In genomic region chr4:186445040-186445439, GRCh38 we compare ENCODE assay signal across 20 cellular contexts.
A peak's percentile ranks its signal among the peaks of the same experiment; 100 is the strongest.
DNase-seq lines count a peak whose midpoint lies in the region; ATAC-seq, FAIRE-seq and TF ChIP-seq lines count a peak whose summit lies in the region.
"Had no signal": no experiment of that assay in that cellular context is flagged by ENCODE, and none has a peak within 500 bp of the region (broad histone marks: within the 10 kb centered on the region; RNA-seq: fewer than 3 reads in every experiment).

No MANE protein-coding gene starts in this region.

- H3K4me2 ChIP-seq in A549: peak overlapping the region; percentile 23; the same call in 1 of the 3 replicates
- H3K4me2 ChIP-seq: BLaER1 had no signal

- CTCF ChIA-PET in A549 (lab: Yijun Ruan, JAX): interaction anchor here (0.7 kb wide), 1 partner anchor 100 kb away, joined by 3 read pairs; no protein-coding TSS in a partner anchor

- no peak for TF ChIP-seq RAD21 in A549 (conservative IDR thresholded peaks at IDR 0.05 in 1 of 2, IDR thresholded peaks at IDR 0.05 in 1 of 2)

- no peak overlapping the region for H3K4me3 ChIP-seq in A549
- no peak overlapping the region for H3K4me3 ChIP-seq in colonic mucosa
- H3K4me3 ChIP-seq: BLaER1, GM12878 had no signal

- POLR2A ChIA-PET in A549 (lab: Yijun Ruan, JAX): no interaction called here

- TF ChIP-seq POLR2A in A549 (IDR thresholded peaks at IDR 0.05; ENCODE audit: low read length): no peak

- TF ChIP-seq CTCF in A549 (IDR thresholded peaks at IDR 0.05): no peak
- no peak for TF ChIP-seq CTCF in colonic mucosa (IDR thresholded peaks at IDR 0.05)
- no peak for TF ChIP-seq CTCF in foreskin keratinocyte (conservative IDR thresholded peaks at IDR 0.05)

- no peak for FAIRE-seq in A549 (lab: Jason Lieb, UNC)
- FAIRE-seq: A204.1, GM12878, GM18507, H1, HepG2, HTR-8/SVneo had no signal

- 14% methylated on average over 5 of the region's 5 CpGs for WGBS in A549 (ENCODE audit: missing lambda C conversion rate)

- H3K27ac ChIP-seq in A549 (no peak overlapping the region), colonic mucosa (peak overlapping the region; percentile 8), foreskin keratinocyte (no peak overlapping the region)
- H3K27ac ChIP-seq: BLaER1 had no signal

- DNase-seq in A549 (ENCODE audit: low read depth in 1 of 2, low spot score in 1 of 2): no peak
- DNase-seq in DMS153 treated with DMSO at 0.1 percent for 48 hours (lab: John Stamatoyannopoulos, UW; ENCODE audit: unreplicated experiment): peak; percentile 70
- DNase-seq in NCI-H748 (lab: John Stamatoyannopoulos, UW; ENCODE audit: unreplicated experiment): peak; percentile 12
- peak; percentile 28 for DNase-seq in colonic mucosa
- no peak for DNase-seq in foreskin keratinocyte
- DNase-seq in anterior cingulate cortex (lab: John Stamatoyannopoulos, UW): no peak
- DNase-seq: AML-193; CD8-positive, alpha-beta memory T cell; DMS79; HCEC 1CT; HFFc6 had no signal

- no peak overlapping the region for H3K9ac ChIP-seq in colonic mucosa (ENCODE audit: low read depth in 2 of 2, low read length in 2 of 2)
- H3K9ac ChIP-seq: BLaER1 had no signal

- no peak for TF ChIP-seq EP300 in A549 (IDR thresholded peaks at IDR 0.05)

- intact Hi-C loops in colonic mucosa (cut with DNase I): no loop called here

- no peak for ATAC-seq in A549
- no peak for ATAC-seq in GM18858 (IDR thresholded peaks at IDR 0.05; ENCODE audit: unreplicated experiment)
- no peak for ATAC-seq in GM18870 (IDR thresholded peaks at IDR 0.05; ENCODE audit: unreplicated experiment)
- no peak for ATAC-seq in foreskin keratinocyte
- ATAC-seq: GM12878, HepG2 had no signal

- no peaks in the 10 kb centered on the region for H3K9me3 ChIP-seq in A549
- H3K9me3 ChIP-seq in colonic mucosa: no peaks in the 10 kb centered on the region
- H3K9me3 ChIP-seq: BLaER1 had no signal

- H3K27me3 ChIP-seq in colonic mucosa: no peaks in the 10 kb centered on the region
- no peaks in the 10 kb centered on the region for H3K27me3 ChIP-seq in foreskin keratinocyte
- H3K27me3 ChIP-seq: BLaER1 had no signal

- no peaks in the 10 kb centered on the region for H3K36me3 ChIP-seq in colonic mucosa
- H3K36me3 ChIP-seq: BLaER1 had no signal

- H3K4me1 ChIP-seq in A549 (no peaks in the 10 kb centered on the region), colonic mucosa (no peaks in the 10 kb centered on the region), foreskin keratinocyte (no peaks in the 10 kb centered on the region)
- H3K4me1 ChIP-seq: BLaER1 had no signal

TF ChIP-seq in A549, 52 proteins besides CTCF, POLR2A, EP300 and RAD21:
- TF ChIP-seq, protein P1, sequence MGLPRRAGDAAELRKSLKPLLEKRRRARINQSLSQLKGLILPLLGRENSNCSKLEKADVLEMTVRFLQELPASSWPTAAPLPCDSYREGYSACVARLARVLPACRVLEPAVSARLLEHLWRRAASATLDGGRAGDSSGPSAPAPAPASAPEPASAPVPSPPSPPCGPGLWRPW (IDR thresholded peaks at IDR 0.05): no peak
- no peak for TF ChIP-seq HOXA7 (CRISPR knock-in tag; IDR thresholded peaks at IDR 0.05)
- TF ChIP-seq ZC3H11A (IDR thresholded peaks at IDR 0.05): no peak
- TF ChIP-seq HDAC2 (IDR thresholded peaks at IDR 0.05): no peak
- TF ChIP-seq, protein P2, sequence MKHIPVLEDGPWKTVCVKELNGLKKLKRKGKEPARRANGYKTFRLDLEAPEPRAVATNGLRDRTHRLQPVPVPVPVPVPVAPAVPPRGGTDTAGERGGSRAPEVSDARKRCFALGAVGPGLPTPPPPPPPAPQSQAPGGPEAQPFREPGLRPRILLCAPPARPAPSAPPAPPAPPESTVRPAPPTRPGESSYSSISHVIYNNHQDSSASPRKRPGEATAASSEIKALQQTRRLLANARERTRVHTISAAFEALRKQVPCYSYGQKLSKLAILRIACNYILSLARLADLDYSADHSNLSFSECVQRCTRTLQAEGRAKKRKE (CRISPR knock-in tag; IDR thresholded peaks at IDR 0.05; ENCODE audit: low read depth): no peak
- no peak for TF ChIP-seq HEYL (CRISPR knock-in tag; IDR thresholded peaks at IDR 0.05)
- no peak for TF ChIP-seq KDM5A (IDR thresholded peaks at IDR 0.05)
- TF ChIP-seq, protein P3, sequence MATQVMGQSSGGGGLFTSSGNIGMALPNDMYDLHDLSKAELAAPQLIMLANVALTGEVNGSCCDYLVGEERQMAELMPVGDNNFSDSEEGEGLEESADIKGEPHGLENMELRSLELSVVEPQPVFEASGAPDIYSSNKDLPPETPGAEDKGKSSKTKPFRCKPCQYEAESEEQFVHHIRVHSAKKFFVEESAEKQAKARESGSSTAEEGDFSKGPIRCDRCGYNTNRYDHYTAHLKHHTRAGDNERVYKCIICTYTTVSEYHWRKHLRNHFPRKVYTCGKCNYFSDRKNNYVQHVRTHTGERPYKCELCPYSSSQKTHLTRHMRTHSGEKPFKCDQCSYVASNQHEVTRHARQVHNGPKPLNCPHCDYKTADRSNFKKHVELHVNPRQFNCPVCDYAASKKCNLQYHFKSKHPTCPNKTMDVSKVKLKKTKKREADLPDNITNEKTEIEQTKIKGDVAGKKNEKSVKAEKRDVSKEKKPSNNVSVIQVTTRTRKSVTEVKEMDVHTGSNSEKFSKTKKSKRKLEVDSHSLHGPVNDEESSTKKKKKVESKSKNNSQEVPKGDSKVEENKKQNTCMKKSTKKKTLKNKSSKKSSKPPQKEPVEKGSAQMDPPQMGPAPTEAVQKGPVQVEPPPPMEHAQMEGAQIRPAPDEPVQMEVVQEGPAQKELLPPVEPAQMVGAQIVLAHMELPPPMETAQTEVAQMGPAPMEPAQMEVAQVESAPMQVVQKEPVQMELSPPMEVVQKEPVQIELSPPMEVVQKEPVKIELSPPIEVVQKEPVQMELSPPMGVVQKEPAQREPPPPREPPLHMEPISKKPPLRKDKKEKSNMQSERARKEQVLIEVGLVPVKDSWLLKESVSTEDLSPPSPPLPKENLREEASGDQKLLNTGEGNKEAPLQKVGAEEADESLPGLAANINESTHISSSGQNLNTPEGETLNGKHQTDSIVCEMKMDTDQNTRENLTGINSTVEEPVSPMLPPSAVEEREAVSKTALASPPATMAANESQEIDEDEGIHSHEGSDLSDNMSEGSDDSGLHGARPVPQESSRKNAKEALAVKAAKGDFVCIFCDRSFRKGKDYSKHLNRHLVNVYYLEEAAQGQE (IDR thresholded peaks at IDR 0.05): no peak
- no peak for TF ChIP-seq CEBPB (IDR thresholded peaks at IDR 0.05)
- no peak for TF ChIP-seq JUN (IDR thresholded peaks at IDR 0.05)
- TF ChIP-seq RNF2 (IDR thresholded peaks at IDR 0.05; ENCODE audit: borderline replicate concordance, low read depth): no peak
- no peak for TF ChIP-seq MAFK (IDR thresholded peaks at IDR 0.05; ENCODE audit: partially characterized antibody)
- no peak for TF ChIP-seq POLR2AphosphoS2 (conservative IDR thresholded peaks at IDR 0.05; ENCODE audit: low read length)
- TF ChIP-seq RFX5 (IDR thresholded peaks at IDR 0.05): no peak
- TF ChIP-seq NR3C1 (IDR thresholded peaks at IDR 0.05): no peak
- TF ChIP-seq EHF (CRISPR knock-in tag; IDR thresholded peaks at IDR 0.05): no peak
- no peak for TF ChIP-seq ZSCAN20 (CRISPR knock-in tag; IDR thresholded peaks at IDR 0.05)
- TF ChIP-seq, protein P4, sequence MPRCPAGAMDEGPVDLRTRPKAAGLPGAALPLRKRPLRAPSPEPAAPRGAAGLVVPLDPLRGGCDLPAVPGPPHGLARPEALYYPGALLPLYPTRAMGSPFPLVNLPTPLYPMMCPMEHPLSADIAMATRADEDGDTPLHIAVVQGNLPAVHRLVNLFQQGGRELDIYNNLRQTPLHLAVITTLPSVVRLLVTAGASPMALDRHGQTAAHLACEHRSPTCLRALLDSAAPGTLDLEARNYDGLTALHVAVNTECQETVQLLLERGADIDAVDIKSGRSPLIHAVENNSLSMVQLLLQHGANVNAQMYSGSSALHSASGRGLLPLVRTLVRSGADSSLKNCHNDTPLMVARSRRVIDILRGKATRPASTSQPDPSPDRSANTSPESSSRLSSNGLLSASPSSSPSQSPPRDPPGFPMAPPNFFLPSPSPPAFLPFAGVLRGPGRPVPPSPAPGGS (IDR thresholded peaks at IDR 0.05): no peak

Comparison
In these comparisons a context has a peak if more than half of its experiments do, and no peak if none do; other contexts are left out.
1. DNase-seq: peak in DMS153 treated with DMSO at 0.1 percent for 48 hours (single experiment), NCI-H748 (single experiment) and colonic mucosa (single experiment); none in A549 (0 of 2), foreskin keratinocyte (0 of 2) and anterior cingulate cortex (0 of 58).